23 cellular contexts compared by ENCODE assay signal in genomic region chr1:98410082-98410481, GRCh38.
DNase-seq lines count a peak whose midpoint lies in the region; TF ChIP-seq lines count a peak whose summit lies in the region.
"Had no signal": no experiment of that assay in that cellular context is flagged by ENCODE, and none has a peak within 500 bp of the region (broad histone marks: within the 10 kb centered on the region; RNA-seq: fewer than 3 reads in every experiment).

No MANE protein-coding gene starts in this region.

- DNase-seq in HEK293T (ENCODE audit: extremely low spot score), result no peak
- DNase-seq in NCI-H1436 (lab: John Stamatoyannopoulos, UW), result peak; percentile 43
- DNase-seq in NCI-H2227 (lab: John Stamatoyannopoulos, UW; ENCODE audit: unreplicated experiment), result peak; percentile 55
- no peak for DNase-seq in osteoblast (ENCODE audit: insufficient read length, low spot score, missing footprints)
- DNase-seq in activated naive CD4-positive, alpha-beta T cell treated with anti-CD3 and anti-CD28 coated beads for 36 hours, result no peak
- no peak for DNase-seq in activated CD8-positive, alpha-beta memory T cell treated with anti-CD3 and anti-CD28 coated beads, Interleukin-2, amount 50 U/mL, for 4 hours
- DNase-seq in hepatocyte (ENCODE audit: low spot score), result no peak
- DNase-seq: Caco-2; CD8-positive, alpha-beta T cell; DMS79 treated with DMSO at 0.1 percent for 48 hours; GF-D8; GOT3; Kasumi-1; MG63; NCI-H1105 treated with DMSO at 0.1 percent for 48 hours; NCI-H187; NCI-H2171; NCI-H524; SHP77 treated with DMSO at 0.1 percent for 48 hours; T-helper 1 cell had no signal

- no peaks in the 10 kb centered on the region for H3K9me2 ChIP-seq in hepatocyte (replicated peaks; ENCODE audit: insufficient read depth)

- H3K4me1 ChIP-seq in osteoblast (ENCODE audit: insufficient read depth, low read length), result peaks cover 8% of the 10 kb centered on the region
- H3K4me1 ChIP-seq in hepatocyte (ENCODE audit: insufficient read depth), result no peaks in the 10 kb centered on the region
- H3K4me1 ChIP-seq: HAP-1 had no signal

- H3K27ac Mint-ChIP-seq in activated naive CD4-positive, alpha-beta T cell treated with anti-CD3 and anti-CD28 coated beads for 36 hours, result no peak overlapping the region
- H3K27ac Mint-ChIP-seq: B cell; CD8-positive, alpha-beta T cell had no signal

- no peak overlapping the region for H3K4me3 ChIP-seq in osteoblast (ENCODE audit: insufficient read depth, low read length)
- no peak overlapping the region for H3K4me3 ChIP-seq in hepatocyte
- H3K4me3 ChIP-seq: HAP-1, K562, MG63 had no signal

- intact Hi-C loops in activated naive CD4-positive, alpha-beta T cell treated with anti-CD3 and anti-CD28 coated beads for 36 hours (cut with micrococcal nuclease), result no loop called here

- no peaks in the 10 kb centered on the region for H3K9me3 Mint-ChIP-seq in activated naive CD4-positive, alpha-beta T cell treated with anti-CD3 and anti-CD28 coated beads for 36 hours
- H3K9me3 Mint-ChIP-seq: CD8-positive, alpha-beta T cell had no signal

- no peak overlapping the region for H3K4me2 ChIP-seq in osteoblast (ENCODE audit: insufficient read depth, low read length)
- H3K4me2 ChIP-seq in hepatocyte, result no peak overlapping the region

- no peaks in the 10 kb centered on the region for H3K27me3 Mint-ChIP-seq in activated naive CD4-positive, alpha-beta T cell treated with anti-CD3 and anti-CD28 coated beads for 36 hours (ENCODE audit: low read depth)
- H3K27me3 Mint-ChIP-seq: B cell had no signal

- CTCF ChIA-PET in HEK293T (lab: Yijun Ruan, JAX), result no interaction called here
- CTCF ChIA-PET in activated naive CD4-positive, alpha-beta T cell treated with anti-CD3 and anti-CD28 coated beads for 36 hours (lab: Charles Lee), result no interaction called here

- POLR2A ChIA-PET in HEK293T (lab: Yijun Ruan, JAX), result no interaction called here

- H3K36me3 Mint-ChIP-seq in activated naive CD4-positive, alpha-beta T cell treated with anti-CD3 and anti-CD28 coated beads for 36 hours (ENCODE audit: low read depth), result no peaks in the 10 kb centered on the region
- H3K36me3 Mint-ChIP-seq: CD8-positive, alpha-beta T cell had no signal

- 46% methylated on average over 1 of the region's 1 CpG for WGBS in hepatocyte (ENCODE audit: low lambda C conversion rate, missing lambda C conversion rate)

- no peak overlapping the region for H3K4me3 Mint-ChIP-seq in activated naive CD4-positive, alpha-beta T cell treated with anti-CD3 and anti-CD28 coated beads for 36 hours
- H3K4me3 Mint-ChIP-seq: B cell; CD8-positive, alpha-beta T cell had no signal

- H3K36me3 ChIP-seq in osteoblast (ENCODE audit: insufficient read depth, low read length) (no peaks in the 10 kb centered on the region), hepatocyte (replicated peaks; ENCODE audit: insufficient read depth, low read depth) (no peaks in the 10 kb centered on the region)
- H3K36me3 ChIP-seq: HAP-1, MG63 had no signal

- H3K27me3 ChIP-seq in osteoblast (ENCODE audit: insufficient read depth, low read length) (no peaks in the 10 kb centered on the region), hepatocyte (no peaks in the 10 kb centered on the region)
- H3K27me3 ChIP-seq: MG63 had no signal

- H3K79me2 ChIP-seq in osteoblast (ENCODE audit: insufficient read depth, low read length) (no peaks in the 10 kb centered on the region), hepatocyte (no peaks in the 10 kb centered on the region)

- H3K4me1 Mint-ChIP-seq in activated naive CD4-positive, alpha-beta T cell treated with anti-CD3 and anti-CD28 coated beads for 36 hours (ENCODE audit: low read depth), result no peaks in the 10 kb centered on the region
- H3K4me1 Mint-ChIP-seq: B cell had no signal

- H3K27ac ChIP-seq in osteoblast (ENCODE audit: low read depth, low read length) (no peak overlapping the region), hepatocyte (no peak overlapping the region)

- TF ChIP-seq CTCF in osteoblast (IDR thresholded peaks at IDR 0.05; ENCODE audit: extremely low read depth, low read depth, low read length), result no peak
- TF ChIP-seq CTCF in hepatocyte (IDR thresholded peaks at IDR 0.05; ENCODE audit: poor library complexity), result no peak

- H3K9me3 ChIP-seq in osteoblast (ENCODE audit: low read depth, low read length) (no peaks in the 10 kb centered on the region), hepatocyte (ENCODE audit: low read depth) (no peaks in the 10 kb centered on the region)
- H3K9me3 ChIP-seq: Caco-2, HAP-1 had no signal

- H2AFZ ChIP-seq in osteoblast (ENCODE audit: low read length) (peak overlapping the region; percentile 25), hepatocyte (no peak overlapping the region)

- no peaks in the 10 kb centered on the region for H4K20me1 ChIP-seq in osteoblast (ENCODE audit: insufficient read depth, low read length)
- H4K20me1 ChIP-seq in hepatocyte (ENCODE audit: insufficient read depth, poor library complexity, severe bottlenecking), result no peaks in the 10 kb centered on the region

TF ChIP-seq in HEK293T, 16 proteins besides CTCF, POLR2A, EP300 and RAD21:
- TF ChIP-seq ZNF384 (IDR thresholded peaks at IDR 0.05), result no peak
- TF ChIP-seq PKNOX1 (IDR thresholded peaks at IDR 0.05), result peak; percentile 55

Comparison
In these comparisons a context has a peak if more than half of its experiments do, and no peak if none do; other contexts are left out.
1. DNase-seq: peak in NCI-H1436 (single experiment) and NCI-H2227 (single experiment); none in HEK293T (single experiment), osteoblast (single experiment), activated naive CD4-positive, alpha-beta T cell treated with anti-CD3 and anti-CD28 coated beads for 36 hours (single experiment), activated CD8-positive, alpha-beta memory T cell treated with anti-CD3 and anti-CD28 coated beads, Interleukin-2, amount 50 U/mL, for 4 hours (single experiment) and hepatocyte (single experiment).